Comparison of ENCODE assay signal across 1 cellular context in genomic region chr3:150603090-150603887, GRCh38.
A peak's percentile ranks its signal among the peaks of the same experiment; 100 is the strongest.
TF ChIP-seq lines count a peak whose summit lies in the region.

Gene SELENOT, plus strand, starts transcription at chr3:150603321. Its CDS starts 42 bp downstream, at chr3:150603363.

TF ChIP-seq in K562, 482 proteins besides CTCF, POLR2A, EP300 and RAD21 (continued from another document and continues in another):
- TF ChIP-seq PBX2 (CRISPR knock-in tag; IDR thresholded peaks at IDR 0.05; ENCODE audit: low read depth) (no peak), PBX2 (tag; conservative IDR thresholded peaks at IDR 0.05; ENCODE audit: low read depth) (no peak), ZNF143 (CRISPR knock-in tag; IDR thresholded peaks at IDR 0.05) (no peak), ZNF407 (IDR thresholded peaks at IDR 0.05; ENCODE audit: low read depth) (no peak), TCF7L2 (IDR thresholded peaks at IDR 0.05; ENCODE audit: low read depth, low read length) (no peak), ZBTB2 (IDR thresholded peaks at IDR 0.05) (peak; percentile 99), ESRRB (CRISPR knock-in tag; IDR thresholded peaks at IDR 0.05; ENCODE audit: borderline replicate concordance) (no peak), ARID2 (IDR thresholded peaks at IDR 0.05) (no peak), CLOCK (CRISPR knock-in tag; IDR thresholded peaks at IDR 0.05; ENCODE audit: borderline replicate concordance) (no peak), ZBTB49 (CRISPR knock-in tag; IDR thresholded peaks at IDR 0.05; ENCODE audit: borderline replicate concordance) (0 out of 2 replicates have a peak, but pooled peaks have one; percentile 62), HCFC1 (IDR thresholded peaks at IDR 0.05; ENCODE audit: low read depth, low read length) (0 out of 2 replicates have a peak, but pooled peaks have one; percentile 28), GTF2F1 (IDR thresholded peaks at IDR 0.05; ENCODE audit: low read depth, low read length) (peak; percentile 92), NCOA1 (IDR thresholded peaks at IDR 0.05; ENCODE audit: low read depth) (no peak), NR4A1 (CRISPR knock-in tag; IDR thresholded peaks at IDR 0.05) (no peak), NR4A1 (tag; IDR thresholded peaks at IDR 0.05) (peak; percentile 56; the same call in 1 of the 2 replicates), ATF4 (CRISPR knock-in tag; IDR thresholded peaks at IDR 0.05) (no peak), SRF (CRISPR knock-in tag; IDR thresholded peaks at IDR 0.05) (0 out of 4 replicates have a peak, but pooled peaks of 1 of the 2 experiments have one; percentile 28), CREM (IDR thresholded peaks at IDR 0.05; ENCODE audit: low read depth) (no peak; the same call in 1 of the 2 replicates), ELK3 (CRISPR knock-in tag; IDR thresholded peaks at IDR 0.05) (no peak), RBM34 (IDR thresholded peaks at IDR 0.05; ENCODE audit: borderline replicate concordance, insufficient read depth, low read length) (no peak), USF1 (CRISPR knock-in tag; IDR thresholded peaks at IDR 0.05) (no peak), PHB2 (IDR thresholded peaks at IDR 0.05; ENCODE audit: low read depth) (no peak)
- TF ChIP-seq, protein P1, sequence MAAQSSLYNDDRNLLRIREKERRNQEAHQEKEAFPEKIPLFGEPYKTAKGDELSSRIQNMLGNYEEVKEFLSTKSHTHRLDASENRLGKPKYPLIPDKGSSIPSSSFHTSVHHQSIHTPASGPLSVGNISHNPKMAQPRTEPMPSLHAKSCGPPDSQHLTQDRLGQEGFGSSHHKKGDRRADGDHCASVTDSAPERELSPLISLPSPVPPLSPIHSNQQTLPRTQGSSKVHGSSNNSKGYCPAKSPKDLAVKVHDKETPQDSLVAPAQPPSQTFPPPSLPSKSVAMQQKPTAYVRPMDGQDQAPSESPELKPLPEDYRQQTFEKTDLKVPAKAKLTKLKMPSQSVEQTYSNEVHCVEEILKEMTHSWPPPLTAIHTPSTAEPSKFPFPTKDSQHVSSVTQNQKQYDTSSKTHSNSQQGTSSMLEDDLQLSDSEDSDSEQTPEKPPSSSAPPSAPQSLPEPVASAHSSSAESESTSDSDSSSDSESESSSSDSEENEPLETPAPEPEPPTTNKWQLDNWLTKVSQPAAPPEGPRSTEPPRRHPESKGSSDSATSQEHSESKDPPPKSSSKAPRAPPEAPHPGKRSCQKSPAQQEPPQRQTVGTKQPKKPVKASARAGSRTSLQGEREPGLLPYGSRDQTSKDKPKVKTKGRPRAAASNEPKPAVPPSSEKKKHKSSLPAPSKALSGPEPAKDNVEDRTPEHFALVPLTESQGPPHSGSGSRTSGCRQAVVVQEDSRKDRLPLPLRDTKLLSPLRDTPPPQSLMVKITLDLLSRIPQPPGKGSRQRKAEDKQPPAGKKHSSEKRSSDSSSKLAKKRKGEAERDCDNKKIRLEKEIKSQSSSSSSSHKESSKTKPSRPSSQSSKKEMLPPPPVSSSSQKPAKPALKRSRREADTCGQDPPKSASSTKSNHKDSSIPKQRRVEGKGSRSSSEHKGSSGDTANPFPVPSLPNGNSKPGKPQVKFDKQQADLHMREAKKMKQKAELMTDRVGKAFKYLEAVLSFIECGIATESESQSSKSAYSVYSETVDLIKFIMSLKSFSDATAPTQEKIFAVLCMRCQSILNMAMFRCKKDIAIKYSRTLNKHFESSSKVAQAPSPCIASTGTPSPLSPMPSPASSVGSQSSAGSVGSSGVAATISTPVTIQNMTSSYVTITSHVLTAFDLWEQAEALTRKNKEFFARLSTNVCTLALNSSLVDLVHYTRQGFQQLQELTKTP (IDR thresholded peaks at IDR 0.05; ENCODE audit: low read depth in 1 of 2, partially characterized antibody in 2 of 2), result peak; percentile 60 to 74
